8 cellular contexts compared by ENCODE assay signal in the genomic region with DNA sequence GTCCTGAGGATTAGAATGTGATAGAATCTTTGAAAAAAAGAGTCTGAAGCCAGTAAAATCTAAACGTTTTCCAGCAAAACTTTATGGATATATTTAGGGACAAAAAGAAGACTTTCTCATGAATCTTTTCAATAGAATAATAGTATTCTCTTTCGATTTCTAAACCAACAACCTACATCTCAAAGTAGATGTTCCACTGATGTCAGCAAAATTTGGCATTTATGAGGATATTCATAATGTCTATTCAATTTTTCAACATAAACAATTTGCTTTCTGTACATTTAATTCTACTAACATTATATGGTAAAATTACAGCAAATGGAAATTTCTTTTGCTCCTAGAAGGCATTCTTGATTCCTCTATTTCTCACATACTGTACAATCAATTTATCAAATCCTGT.
"Had no signal": no experiment of that assay in that cellular context is flagged by ENCODE, and none has a peak within 500 bp of the region (broad histone marks: within the 10 kb centered on the region; RNA-seq: fewer than 3 reads in every experiment).

No MANE protein-coding gene starts in this region.

- DNase-seq: GDM1, GF-D8 had no signal

- FAIRE-seq: G401.6, GM12878, GM12891, GM12892, GM18507, GM19239 had no signal

- H3K4me3 ChIP-seq: GM12878 had no signal

- ATAC-seq: GM12878 had no signal
